Comparison of ENCODE assay signal across 2 cellular contexts in genomic region chr14:76909266-76909665, GRCh38.
TF ChIP-seq lines count a peak whose summit lies in the region.

No MANE protein-coding gene starts in this region.

TF ChIP-seq in HepG2, 621 proteins besides CTCF, POLR2A, EP300 and RAD21:
- TF ChIP-seq ATF7 (IDR thresholded peaks at IDR 0.05) (peak; percentile 62; the same call in 1 of the 2 replicates), ATF7 (CRISPR knock-in tag; IDR thresholded peaks at IDR 0.05) (no peak), NFRKB (IDR thresholded peaks at IDR 0.05) (no peak), BRD4 (CRISPR knock-in tag; IDR thresholded peaks at IDR 0.05) (no peak), SRSF9 (IDR thresholded peaks at IDR 0.05; ENCODE audit: borderline replicate concordance, insufficient read depth, low read depth, low read length, poor library complexity, severe bottlenecking) (no peak), PHF8 (CRISPR knock-in tag; IDR thresholded peaks at IDR 0.05) (no peak)
- TF ChIP-seq, protein P1, sequence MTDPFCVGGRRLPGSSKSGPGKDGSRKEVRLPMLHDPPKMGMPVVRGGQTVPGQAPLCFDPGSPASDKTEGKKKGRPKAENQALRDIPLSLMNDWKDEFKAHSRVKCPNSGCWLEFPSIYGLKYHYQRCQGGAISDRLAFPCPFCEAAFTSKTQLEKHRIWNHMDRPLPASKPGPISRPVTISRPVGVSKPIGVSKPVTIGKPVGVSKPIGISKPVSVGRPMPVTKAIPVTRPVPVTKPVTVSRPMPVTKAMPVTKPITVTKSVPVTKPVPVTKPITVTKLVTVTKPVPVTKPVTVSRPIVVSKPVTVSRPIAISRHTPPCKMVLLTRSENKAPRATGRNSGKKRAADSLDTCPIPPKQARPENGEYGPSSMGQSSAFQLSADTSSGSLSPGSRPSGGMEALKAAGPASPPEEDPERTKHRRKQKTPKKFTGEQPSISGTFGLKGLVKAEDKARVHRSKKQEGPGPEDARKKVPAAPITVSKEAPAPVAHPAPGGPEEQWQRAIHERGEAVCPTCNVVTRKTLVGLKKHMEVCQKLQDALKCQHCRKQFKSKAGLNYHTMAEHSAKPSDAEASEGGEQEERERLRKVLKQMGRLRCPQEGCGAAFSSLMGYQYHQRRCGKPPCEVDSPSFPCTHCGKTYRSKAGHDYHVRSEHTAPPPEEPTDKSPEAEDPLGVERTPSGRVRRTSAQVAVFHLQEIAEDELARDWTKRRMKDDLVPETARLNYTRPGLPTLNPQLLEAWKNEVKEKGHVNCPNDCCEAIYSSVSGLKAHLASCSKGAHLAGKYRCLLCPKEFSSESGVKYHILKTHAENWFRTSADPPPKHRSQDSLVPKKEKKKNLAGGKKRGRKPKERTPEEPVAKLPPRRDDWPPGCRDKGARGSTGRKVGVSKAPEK (CRISPR knock-in tag; IDR thresholded peaks at IDR 0.05; ENCODE audit: borderline replicate concordance), result no peak
TF ChIP-seq in HepG2: peak in this region for 1.

TF ChIP-seq in H1, 55 proteins besides CTCF, POLR2A, EP300 and RAD21:
- TF ChIP-seq, protein P2, sequence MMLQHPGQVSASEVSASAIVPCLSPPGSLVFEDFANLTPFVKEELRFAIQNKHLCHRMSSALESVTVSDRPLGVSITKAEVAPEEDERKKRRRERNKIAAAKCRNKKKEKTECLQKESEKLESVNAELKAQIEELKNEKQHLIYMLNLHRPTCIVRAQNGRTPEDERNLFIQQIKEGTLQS (IDR thresholded peaks at IDR 0.05; ENCODE audit: insufficient read depth, low read depth, low read length), result no peak
- TF ChIP-seq NRF1 (IDR thresholded peaks at IDR 0.05; ENCODE audit: low read depth, low read length) (no peak), SP2 (IDR thresholded peaks at IDR 0.05; ENCODE audit: low read length) (no peak)
